In genomic region chr17:41690497-41690896, GRCh38 we compare ENCODE assay signal across 1 cellular context.
A peak's percentile ranks its signal among the peaks of the same experiment; 100 is the strongest.
TF ChIP-seq lines count a peak whose summit lies in the region.

No MANE protein-coding gene starts in this region.

TF ChIP-seq in A549, 52 proteins besides CTCF, POLR2A, EP300 and RAD21 (continued from another document):
- TF ChIP-seq HMGXB4 (CRISPR knock-in tag; IDR thresholded peaks at IDR 0.05; ENCODE audit: borderline replicate concordance) (peak; percentile 91), HEYL (CRISPR knock-in tag; IDR thresholded peaks at IDR 0.05) (no peak), KDM1A (IDR thresholded peaks at IDR 0.05; ENCODE audit: low read depth) (no peak), CHD2 (IDR thresholded peaks at IDR 0.05; ENCODE audit: low read length, partially characterized antibody) (no peak), GATA3 (IDR thresholded peaks at IDR 0.05; ENCODE audit: borderline replicate concordance) (no peak), CHD4 (IDR thresholded peaks at IDR 0.05; ENCODE audit: borderline replicate concordance) (no peak), PHF8 (IDR thresholded peaks at IDR 0.05; ENCODE audit: borderline replicate concordance, low read depth) (no peak), MAZ (IDR thresholded peaks at IDR 0.05; ENCODE audit: borderline replicate concordance, low read depth, low read length) (no peak), CBX2 (IDR thresholded peaks at IDR 0.05; ENCODE audit: borderline replicate concordance, low read depth) (no peak), TFCP2L1 (CRISPR knock-in tag; IDR thresholded peaks at IDR 0.05) (no peak; the same call in none of the 2 replicates), RARB (CRISPR knock-in tag; IDR thresholded peaks at IDR 0.05) (peak; percentile 81), HOXA7 (CRISPR knock-in tag; IDR thresholded peaks at IDR 0.05) (peak; percentile 96; the same call in 1 of the 2 replicates), REST (IDR thresholded peaks at IDR 0.05) (no peak), HES2 (IDR thresholded peaks at IDR 0.05) (no peak), TP53 (CRISPR knock-in tag; IDR thresholded peaks at IDR 0.05) (peak; percentile 93), FOSL2 (IDR thresholded peaks at IDR 0.05) (no peak), FOSL2 (CRISPR knock-in tag; IDR thresholded peaks at IDR 0.05) (no peak), ELK1 (IDR thresholded peaks at IDR 0.05; ENCODE audit: low read depth, low read length) (no peak), ATOH8 (CRISPR knock-in tag; IDR thresholded peaks at IDR 0.05; ENCODE audit: low read depth) (no peak)
